Comparison of ENCODE assay signal across 10 cellular contexts in genomic region chr14:49897414-49897813, GRCh38. TPM values are rescaled to one million over a fixed set of nuclear protein-coding genes. Genes with fewer than 3 reads are reported as not detected.
DNase-seq lines count a peak whose midpoint lies in the region; ATAC-seq and TF ChIP-seq lines count a peak whose summit lies in the region.
"Had no signal": no experiment of that assay in that cellular context is flagged by ENCODE, and none has a peak within 500 bp of the region (broad histone marks: within the 10 kb centered on the region; RNA-seq: fewer than 3 reads in every experiment).

No MANE protein-coding gene starts in this region.

- intact Hi-C loops in heart left ventricle (cut with DNase I) (loop anchor here in 4 of 10 donors (5.0 to 10.0 kb wide), 4 partner anchors 50 to 637 kb away; partner anchors contain the start of gene MAP4K5 (in 1 of the 4)), right cardiac atrium (cut with DNase I) (loop anchor here in 1 of 4 donors (10.0 kb wide), 1 partner anchor 207 kb away; no protein-coding TSS in a partner anchor)

- no peak overlapping the region for H3K4me2 ChIP-seq in neuronal stem cell (ENCODE audit: insufficient read depth, low read length, poor library complexity, severe bottlenecking)

- ATAC-seq in heart left ventricle, result no peak
- ATAC-seq in right cardiac atrium, result no peak
- ATAC-seq in memory B cell (ENCODE audit: low read depth), result no peak
- no peak for ATAC-seq in upper lobe of left lung (ENCODE audit: low FRiP score in 2 of 2)
- no peak for ATAC-seq in HG02763 (IDR thresholded peaks at IDR 0.05; ENCODE audit: unreplicated experiment)
- ATAC-seq in GM21619 (IDR thresholded peaks at IDR 0.05; ENCODE audit: unreplicated experiment), result no peak

- no peak overlapping the region for H2BK5ac ChIP-seq in neuronal stem cell (ENCODE audit: low read length)

- H3K9me3 ChIP-seq in heart left ventricle (no peaks in the 10 kb centered on the region), right cardiac atrium (ENCODE audit: control insufficient read depth, low read length) (no peaks in the 10 kb centered on the region), upper lobe of left lung (no peaks in the 10 kb centered on the region), neuronal stem cell (replicated peaks in 1 of 2; ENCODE audit: control insufficient read depth in 2 of 2, insufficient read depth in 1 of 2, low read depth in 1 of 2, low read length in 2 of 2) (no peaks in the 10 kb centered on the region)
- H3K9me3 ChIP-seq: neutrophil had no signal

- H3K27ac ChIP-seq in heart left ventricle (peak overlapping the region in 10 of 12 donors; percentile 6 to 100 (median 48)), right cardiac atrium (ENCODE audit: low read length) (no peak overlapping the region), upper lobe of left lung (peak overlapping the region in 3 of 4 donors; percentile 2 to 99 (median 30)), neuronal stem cell (replicated peaks; ENCODE audit: low read length) (no peak overlapping the region)
- H3K27ac ChIP-seq: neutrophil had no signal

- no peak overlapping the region for H3K14ac ChIP-seq in neuronal stem cell (ENCODE audit: low read length)

- no peaks in the 10 kb centered on the region for H3K9me3 Mint-ChIP-seq in activated naive CD8-positive, alpha-beta T cell (ENCODE audit: low read depth)
- H3K9me3 Mint-ChIP-seq in memory B cell, result peaks cover 2% of the 10 kb centered on the region

- no peak for TF ChIP-seq CTCF in heart left ventricle (IDR thresholded peaks at IDR 0.05)
- no peak for TF ChIP-seq CTCF in upper lobe of left lung (IDR thresholded peaks at IDR 0.05)

- H3K27me3 ChIP-seq in heart left ventricle (no peaks in the 10 kb centered on the region), right cardiac atrium (ENCODE audit: control insufficient read depth, insufficient read depth) (no peaks in the 10 kb centered on the region), upper lobe of left lung (no peaks in the 10 kb centered on the region), neuronal stem cell (ENCODE audit: control insufficient read depth in 3 of 3, insufficient read depth in 3 of 3, low read depth in 1 of 3, low read length in 3 of 3) (no peaks in the 10 kb centered on the region)
- H3K27me3 ChIP-seq: neutrophil had no signal

- no peak overlapping the region for H3K18ac ChIP-seq in neuronal stem cell (ENCODE audit: low read length)

- no peak overlapping the region for H2BK12ac ChIP-seq in neuronal stem cell (ENCODE audit: low read length)

- no peak for TF ChIP-seq EP300 in upper lobe of left lung (IDR thresholded peaks at IDR 0.05)

- H3K4me1 ChIP-seq in heart left ventricle (peaks cover 10 to 58% (median 44%) of the 10 kb centered on the region in 12 donors), right cardiac atrium (ENCODE audit: control insufficient read depth, insufficient read depth, low read length) (peaks cover 1% of the 10 kb centered on the region), upper lobe of left lung (peaks cover 39 to 45% (median 44%) of the 10 kb centered on the region in 4 donors), neuronal stem cell (ENCODE audit: control insufficient read depth in 2 of 2, insufficient read depth in 1 of 2, low read depth in 1 of 2, low read length in 2 of 2) (peaks cover 0 to 17% of the 10 kb centered on the region in 2 donors)

- H3K27ac Mint-ChIP-seq in activated naive CD8-positive, alpha-beta T cell, result peak overlapping the region; percentile 99
- peak overlapping the region; percentile 81 for H3K27ac Mint-ChIP-seq in memory B cell

- H2AK5ac ChIP-seq in neuronal stem cell (ENCODE audit: low read depth, low read length), result no peak overlapping the region

- TF ChIP-seq POLR2A in heart left ventricle (IDR thresholded peaks at IDR 0.05) (no peak), upper lobe of left lung (IDR thresholded peaks at IDR 0.05) (no peak)

- no peak overlapping the region for H3K9ac ChIP-seq in neuronal stem cell (ENCODE audit: low read depth, low read length, poor library complexity)

- no peaks in the 10 kb centered on the region for H3K27me3 Mint-ChIP-seq in activated naive CD8-positive, alpha-beta T cell
- no peaks in the 10 kb centered on the region for H3K27me3 Mint-ChIP-seq in memory B cell

- H3K4me3 ChIP-seq in heart left ventricle, result peak overlapping the region in 6 of 12 donors; percentile 14 to 99 (median 94)
- no peak overlapping the region for H3K4me3 ChIP-seq in right cardiac atrium (ENCODE audit: low read length)
- H3K4me3 ChIP-seq in upper lobe of left lung, result peak overlapping the region in 1 of 4 donors; percentile 87
- H3K4me3 ChIP-seq in neuronal stem cell (ENCODE audit: low read length in 2 of 2), result no peak overlapping the region

- WGBS in heart left ventricle, 4 donors, result 62 to 70% (median 64%) methylated on average over 1 of the region's 1 CpG
- WGBS in right cardiac atrium, result 52% methylated on average over 1 of the region's 1 CpG
- WGBS in upper lobe of left lung, 2 donors, result 52 to 64% methylated on average over 1 of the region's 1 CpG
- WGBS in neuronal stem cell (ENCODE audit: extremely low coverage in 2 of 2, insufficient read length in 2 of 2, insufficient replicate concordance in 1 of 2), 2 donors, result no CpG with 5 or more reads among the region's 1 CpG

- H3K4ac ChIP-seq in neuronal stem cell (ENCODE audit: low read length), result no peak overlapping the region

- no peak overlapping the region for H2BK15ac ChIP-seq in neuronal stem cell (ENCODE audit: low read length)

- no peak overlapping the region for H3K23ac ChIP-seq in neuronal stem cell (ENCODE audit: low read depth, low read length, poor library complexity)

- peaks cover 38% of the 10 kb centered on the region for H3K36me3 Mint-ChIP-seq in activated naive CD8-positive, alpha-beta T cell
- H3K36me3 Mint-ChIP-seq in memory B cell, result peaks cover 34% of the 10 kb centered on the region

- no peak overlapping the region for H4K91ac ChIP-seq in neuronal stem cell (ENCODE audit: low read depth, low read length, poor library complexity)

- DNase-seq in heart left ventricle, result no peak
- DNase-seq in right cardiac atrium, result no peak
- no peak for DNase-seq in memory B cell (ENCODE audit: low spot score in 2 of 2)
- no peak for DNase-seq in upper lobe of left lung
- no peak for DNase-seq in neuronal stem cell (ENCODE audit: low spot score)
- DNase-seq: COR-L47 had no signal

- H3K36me3 ChIP-seq in heart left ventricle (peaks cover 0 to 31% (median 21%) of the 10 kb centered on the region in 9 donors), upper lobe of left lung (peaks cover 0 to 32% (median 6%) of the 10 kb centered on the region in 4 donors), neuronal stem cell (replicated peaks in 1 of 2; ENCODE audit: control insufficient read depth in 2 of 2, insufficient read depth in 2 of 2, low read length in 2 of 2) (peaks cover 0 to 45% of the 10 kb centered on the region in 2 donors)

- H2BK120ac ChIP-seq in neuronal stem cell (ENCODE audit: low read depth, low read length), result no peak overlapping the region

- H3K4me1 Mint-ChIP-seq in activated naive CD8-positive, alpha-beta T cell (ENCODE audit: low read depth), result peaks cover 37% of the 10 kb centered on the region
- H3K4me1 Mint-ChIP-seq in memory B cell, result peaks cover 31% of the 10 kb centered on the region

- H4K8ac ChIP-seq in neuronal stem cell (ENCODE audit: low read depth, low read length), result no peak overlapping the region

- H3K4me3 Mint-ChIP-seq in activated naive CD8-positive, alpha-beta T cell, result peak overlapping the region; percentile 100
- peak overlapping the region; percentile 80 for H3K4me3 Mint-ChIP-seq in memory B cell

- no peak overlapping the region for H2AFZ ChIP-seq in neuronal stem cell (ENCODE audit: low read length)

- peaks cover 6% of the 10 kb centered on the region for H3K79me1 ChIP-seq in neuronal stem cell (ENCODE audit: low read depth, low read length)

RNA-seq across cellular contexts. Expression of gene ARF6, which starts 4.5 kb away (rescaled TPM):
- total RNA-seq in heart left ventricle (10 to 100 TPM; 20.8 to 49.3 (median 27.4) TPM), right cardiac atrium (10 to 100 TPM; 25.3 to 34.6 (median 28.2) TPM), upper lobe of left lung (10 to 100 TPM; 21.0 to 81.8 (median 61.0) TPM)
- polyA plus RNA-seq in heart left ventricle (10 to 100 TPM; 12.0 to 29.2 TPM), right cardiac atrium (16.5 TPM)
- 26.5 TPM for polyA plus RNA-seq in neuronal stem cell (2013, experiment 1 of 2)
- 27.2 TPM for polyA plus RNA-seq in neuronal stem cell (2013, experiment 2 of 2)

RNA-seq across cellular contexts. Expression of gene NEMF, which starts 44.8 kb away (rescaled TPM):
- total RNA-seq in heart left ventricle, result 10 to 100 TPM; 26.7 to 69.7 (median 52.8) TPM
- polyA plus RNA-seq in heart left ventricle, result 10 to 100 TPM; 30.5 to 33.3 TPM
- 10 to 100 TPM; 47.0 to 54.4 (median 51.7) TPM for total RNA-seq in right cardiac atrium
- polyA plus RNA-seq in right cardiac atrium, result 27.0 TPM
- 100 to 1,000 TPM in 2 of 6 donors, 10 to 100 TPM in 4; 47.9 to 293 (median 73.7) TPM for total RNA-seq in upper lobe of left lung
- polyA plus RNA-seq in neuronal stem cell (2013, experiment 1 of 2), result 62.0 TPM
- 63.9 TPM for polyA plus RNA-seq in neuronal stem cell (2013, experiment 2 of 2)

Comparison
In these comparisons a context has a peak if more than half of its experiments do, and no peak if none do; other contexts are left out.
1. H3K27ac ChIP-seq: peak in heart left ventricle (10 of 12) and upper lobe of left lung (3 of 4); none in right cardiac atrium (single experiment) and neuronal stem cell (single experiment).